ENCODE assay signal across 9 cellular contexts in genomic region chr1:201385299-201385891, GRCh38. TPM values are rescaled to one million over a fixed set of nuclear protein-coding genes. Genes with fewer than 3 reads are reported as not detected.
DNase-seq lines count a peak whose midpoint lies in the region; ATAC-seq and TF ChIP-seq lines count a peak whose summit lies in the region.
"Had no signal": no experiment of that assay in that cellular context is flagged by ENCODE, and none has a peak within 500 bp of the region (broad histone marks: within the 10 kb centered on the region; RNA-seq: fewer than 3 reads in every experiment).

No MANE protein-coding gene starts in this region.

- no peak for ATAC-seq in HG03521 (IDR thresholded peaks at IDR 0.05; ENCODE audit: unreplicated experiment)

- no peaks in the 10 kb centered on the region for H3K36me3 Mint-ChIP-seq in activated CD4-positive, alpha-beta T cell treated with anti-CD3 and anti-CD28 coated beads, Interleukin-2, amount 10 ng/mL, durations not matched to agents 24 days and 14 days (ENCODE audit: low read depth)
- no peaks in the 10 kb centered on the region for H3K36me3 Mint-ChIP-seq in neural progenitor cell
- H3K36me3 Mint-ChIP-seq: CD4-positive, CD25-positive, alpha-beta regulatory T cell had no signal

- no peak overlapping the region for H3K27ac Mint-ChIP-seq in activated CD4-positive, alpha-beta T cell treated with anti-CD3 and anti-CD28 coated beads, Interleukin-2, amount 10 ng/mL, durations not matched to agents 24 days and 14 days
- H3K27ac Mint-ChIP-seq in neural progenitor cell: no peak overlapping the region
- H3K27ac Mint-ChIP-seq: CD4-positive, CD25-positive, alpha-beta regulatory T cell had no signal

- POLR2A ChIA-PET in HEK293T (lab: Yijun Ruan, JAX): no interaction called here

- intact Hi-C loops in activated CD4-positive, alpha-beta T cell treated with anti-CD3 and anti-CD28 coated beads, Interleukin-2, amount 10 ng/mL, durations not matched to agents 24 days and 14 days (cut with micrococcal nuclease): no loop called here

- no peaks in the 10 kb centered on the region for H3F3A ChIP-seq in neural progenitor cell (ENCODE audit: low read depth)

- H3K4me3 Mint-ChIP-seq in activated CD4-positive, alpha-beta T cell treated with anti-CD3 and anti-CD28 coated beads, Interleukin-2, amount 10 ng/mL, durations not matched to agents 24 days and 14 days: no peak overlapping the region
- no peak overlapping the region for H3K4me3 Mint-ChIP-seq in neural progenitor cell
- H3K4me3 Mint-ChIP-seq: CD4-positive, CD25-positive, alpha-beta regulatory T cell had no signal

- H3K9me3 ChIP-seq in neural progenitor cell (ENCODE audit: low read depth): no peaks in the 10 kb centered on the region

- H3K4me2 ChIP-seq in neural progenitor cell: no peak overlapping the region

- no peaks in the 10 kb centered on the region for H4K20me1 ChIP-seq in neural progenitor cell (ENCODE audit: low read depth)

- no peak overlapping the region for H3K27ac ChIP-seq in neural progenitor cell

- no peaks in the 10 kb centered on the region for H3K27me3 Mint-ChIP-seq in activated CD4-positive, alpha-beta T cell treated with anti-CD3 and anti-CD28 coated beads, Interleukin-2, amount 10 ng/mL, durations not matched to agents 24 days and 14 days
- H3K27me3 Mint-ChIP-seq in neural progenitor cell (ENCODE audit: insufficient read depth, low read depth): peaks cover 7% of the 10 kb centered on the region
- H3K27me3 Mint-ChIP-seq: CD4-positive, CD25-positive, alpha-beta regulatory T cell had no signal

- peak; percentile 88 for TF ChIP-seq CTCF in neural progenitor cell (IDR thresholded peaks at IDR 0.05)

- TF ChIP-seq POLR2A in erythroblast (IDR thresholded peaks at IDR 0.05; ENCODE audit: low read length): no peak

- no peaks in the 10 kb centered on the region for H3K9me3 Mint-ChIP-seq in activated CD4-positive, alpha-beta T cell treated with anti-CD3 and anti-CD28 coated beads, Interleukin-2, amount 10 ng/mL, durations not matched to agents 24 days and 14 days
- H3K9me3 Mint-ChIP-seq in neural progenitor cell: no peaks in the 10 kb centered on the region
- H3K9me3 Mint-ChIP-seq: CD4-positive, CD25-positive, alpha-beta regulatory T cell had no signal

- no peaks in the 10 kb centered on the region for H3K36me3 ChIP-seq in neural progenitor cell

- DNase-seq in NCI-H2227 (lab: John Stamatoyannopoulos, UW; ENCODE audit: unreplicated experiment) (peak; percentile 39), NCI-H2227 treated with DMSO at 0.1 percent for 48 hours (lab: John Stamatoyannopoulos, UW) (no peak), HEK293T (ENCODE audit: extremely low spot score) (peak; percentile 84), NCI-H2029 (lab: John Stamatoyannopoulos, UW) (peak; percentile 46), erythroblast (lab: John Stamatoyannopoulos, UW) (peak; percentile 13 to 47), neural progenitor cell (ENCODE audit: low spot score) (peak; percentile 74)
- DNase-seq in activated CD4-positive, alpha-beta T cell treated with anti-CD3 and anti-CD28 coated beads, Interleukin-2, amount 10 ng/mL, durations not matched to agents 24 days and 14 days: peak; percentile 81

- no peak overlapping the region for H2AFZ ChIP-seq in neural progenitor cell (replicated peaks)

- H3K4me3 ChIP-seq in neural progenitor cell: no peak overlapping the region

- CTCF ChIA-PET in HEK293T (lab: Yijun Ruan, JAX): interaction anchor here (0.6 to 1.7 kb wide), 7 partner anchors 9 to 127 kb away, joined by 3 to 6 read pairs (median 3); no protein-coding TSS in a partner anchor

- no peak overlapping the region for H3K9ac ChIP-seq in neural progenitor cell

- no peaks in the 10 kb centered on the region for H3K4me1 Mint-ChIP-seq in activated CD4-positive, alpha-beta T cell treated with anti-CD3 and anti-CD28 coated beads, Interleukin-2, amount 10 ng/mL, durations not matched to agents 24 days and 14 days
- H3K4me1 Mint-ChIP-seq in neural progenitor cell: peaks cover 4% of the 10 kb centered on the region
- H3K4me1 Mint-ChIP-seq: CD4-positive, CD25-positive, alpha-beta regulatory T cell had no signal

- peaks cover 6% of the 10 kb centered on the region for H3K4me1 ChIP-seq in neural progenitor cell

- no peaks in the 10 kb centered on the region for H3K27me3 ChIP-seq in neural progenitor cell

- H3K79me2 ChIP-seq in neural progenitor cell (ENCODE audit: low read depth): no peaks in the 10 kb centered on the region

TF ChIP-seq in HEK293T, 16 proteins besides CTCF, POLR2A, EP300 and RAD21:
- TF ChIP-seq FOXA1 (IDR thresholded peaks at IDR 0.05) (no peak), HDGF (IDR thresholded peaks at IDR 0.05; ENCODE audit: borderline replicate concordance) (no peak), CTBP1 (IDR thresholded peaks at IDR 0.05; ENCODE audit: borderline replicate concordance) (no peak), L3MBTL2 (conservative IDR thresholded peaks at IDR 0.05) (no peak), SP1 (IDR thresholded peaks at IDR 0.05) (no peak)

RNA-seq across cellular contexts. Expression of gene TNNT2, which starts 7.9 kb away (rescaled TPM):
- total RNA-seq in activated CD4-positive, alpha-beta T cell treated with anti-CD3 and anti-CD28 coated beads, Interleukin-2, amount 10 ng/mL, durations not matched to agents 24 days and 14 days: not detected in 2 replicates
- total RNA-seq in neural progenitor cell (ENCODE audit: low replicate concordance): 3.1 and 13.2 TPM in 2 replicates
- total RNA-seq: CD4-positive, CD25-positive, alpha-beta regulatory T cell had no signal

RNA-seq across cellular contexts. Expression of gene LAD1, which starts 13.7 kb away (rescaled TPM):
- not detected in 2 replicates for total RNA-seq in activated CD4-positive, alpha-beta T cell treated with anti-CD3 and anti-CD28 coated beads, Interleukin-2, amount 10 ng/mL, durations not matched to agents 24 days and 14 days
- 0.34 TPM in 1 of 2 replicates, not detected in the other for total RNA-seq in neural progenitor cell (ENCODE audit: low replicate concordance)
- total RNA-seq: CD4-positive, CD25-positive, alpha-beta regulatory T cell had no signal

RNA-seq across cellular contexts. Expression of gene TNNI1, which starts 36.1 kb away (rescaled TPM):
- total RNA-seq in activated CD4-positive, alpha-beta T cell treated with anti-CD3 and anti-CD28 coated beads, Interleukin-2, amount 10 ng/mL, durations not matched to agents 24 days and 14 days: not detected in 2 replicates
- 0.43 and 1.3 TPM in 2 replicates for total RNA-seq in neural progenitor cell (ENCODE audit: low replicate concordance)
- total RNA-seq: CD4-positive, CD25-positive, alpha-beta regulatory T cell had no signal
